In the genomic region with DNA sequence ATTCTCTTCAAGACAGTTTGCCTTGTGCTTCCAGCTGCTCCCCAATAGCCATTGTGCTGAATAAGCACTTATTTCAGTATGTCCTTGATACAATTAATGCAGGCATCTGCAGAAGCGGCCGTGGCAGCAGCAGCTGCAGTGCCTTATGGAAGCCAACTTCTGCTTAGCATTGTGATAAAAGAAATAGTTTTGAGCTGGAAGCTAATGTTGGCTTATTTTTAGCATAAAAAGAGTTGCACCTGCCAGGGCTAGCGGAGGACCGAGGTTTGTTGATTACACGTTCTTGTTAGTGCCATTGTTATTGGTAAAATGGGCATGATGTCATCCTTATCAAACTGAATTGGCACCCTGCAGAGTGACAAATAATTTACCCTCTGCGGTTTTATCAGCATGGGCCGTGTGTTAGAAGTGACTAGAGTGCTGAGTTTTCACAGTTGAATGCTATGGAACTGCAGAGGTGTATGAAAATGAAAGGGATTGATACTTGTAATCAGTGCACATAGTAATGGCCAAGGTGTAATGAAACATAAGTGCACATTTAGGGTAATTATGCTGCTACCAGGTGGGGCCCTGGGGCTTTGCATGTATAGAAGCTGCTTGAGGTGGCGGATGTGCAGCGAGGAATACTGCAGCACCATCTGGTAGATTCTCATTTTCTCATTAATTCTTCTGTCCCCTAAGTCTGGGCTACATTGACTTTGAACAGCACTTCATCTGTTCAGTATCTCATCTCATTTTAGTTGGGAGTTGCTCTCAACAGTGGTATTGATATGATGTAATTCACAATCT, we compare ENCODE assay signal across 1 cellular context.
TF ChIP-seq lines count a peak whose summit lies in the region.

No MANE protein-coding gene starts in this region.

TF ChIP-seq in H1, 55 proteins besides CTCF, POLR2A, EP300 and RAD21:
- TF ChIP-seq, protein P1, sequence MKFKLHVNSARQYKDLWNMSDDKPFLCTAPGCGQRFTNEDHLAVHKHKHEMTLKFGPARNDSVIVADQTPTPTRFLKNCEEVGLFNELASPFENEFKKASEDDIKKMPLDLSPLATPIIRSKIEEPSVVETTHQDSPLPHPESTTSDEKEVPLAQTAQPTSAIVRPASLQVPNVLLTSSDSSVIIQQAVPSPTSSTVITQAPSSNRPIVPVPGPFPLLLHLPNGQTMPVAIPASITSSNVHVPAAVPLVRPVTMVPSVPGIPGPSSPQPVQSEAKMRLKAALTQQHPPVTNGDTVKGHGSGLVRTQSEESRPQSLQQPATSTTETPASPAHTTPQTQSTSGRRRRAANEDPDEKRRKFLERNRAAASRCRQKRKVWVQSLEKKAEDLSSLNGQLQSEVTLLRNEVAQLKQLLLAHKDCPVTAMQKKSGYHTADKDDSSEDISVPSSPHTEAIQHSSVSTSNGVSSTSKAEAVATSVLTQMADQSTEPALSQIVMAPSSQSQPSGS (IDR thresholded peaks at IDR 0.05; ENCODE audit: low read length) = peak; percentile 90; the same call in 1 of the 2 replicates
- no peak for TF ChIP-seq NANOG (IDR thresholded peaks at IDR 0.05; ENCODE audit: insufficient read depth, low read depth, low read length, poor library complexity, severe bottlenecking)
- no peak for TF ChIP-seq FOSL1 (IDR thresholded peaks at IDR 0.05; ENCODE audit: insufficient read depth, low read depth, low read length)
- TF ChIP-seq MAFK (IDR thresholded peaks at IDR 0.05; ENCODE audit: low read depth, low read length) = peak; percentile 93
- no peak for TF ChIP-seq ASH2L (IDR thresholded peaks at IDR 0.05; ENCODE audit: low read length)
- TF ChIP-seq JUND (IDR thresholded peaks at IDR 0.05; ENCODE audit: low read length) = peak; percentile 81
- peak; percentile 63; the same call in 1 of the 2 replicates for TF ChIP-seq JUN (IDR thresholded peaks at IDR 0.05; ENCODE audit: low read depth, low read length)
- no peak for TF ChIP-seq KDM4A (IDR thresholded peaks at IDR 0.05; ENCODE audit: low read depth, low read length, severe bottlenecking)
- 0 out of 2 replicates have a peak, but pooled peaks have one; percentile 46 for TF ChIP-seq TCF12 (IDR thresholded peaks at IDR 0.05; ENCODE audit: low read depth, low read length)
- TF ChIP-seq TEAD4 (IDR thresholded peaks at IDR 0.05; ENCODE audit: low read depth, low read length) = no peak
- no peak for TF ChIP-seq POLR2AphosphoS5 (IDR thresholded peaks at IDR 0.05; ENCODE audit: low read depth, low read length)
- TF ChIP-seq, protein P2, sequence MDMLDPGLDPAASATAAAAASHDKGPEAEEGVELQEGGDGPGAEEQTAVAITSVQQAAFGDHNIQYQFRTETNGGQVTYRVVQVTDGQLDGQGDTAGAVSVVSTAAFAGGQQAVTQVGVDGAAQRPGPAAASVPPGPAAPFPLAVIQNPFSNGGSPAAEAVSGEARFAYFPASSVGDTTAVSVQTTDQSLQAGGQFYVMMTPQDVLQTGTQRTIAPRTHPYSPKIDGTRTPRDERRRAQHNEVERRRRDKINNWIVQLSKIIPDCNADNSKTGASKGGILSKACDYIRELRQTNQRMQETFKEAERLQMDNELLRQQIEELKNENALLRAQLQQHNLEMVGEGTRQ (IDR thresholded peaks at IDR 0.05; ENCODE audit: low read length) = no peak
- TF ChIP-seq, protein P3, sequence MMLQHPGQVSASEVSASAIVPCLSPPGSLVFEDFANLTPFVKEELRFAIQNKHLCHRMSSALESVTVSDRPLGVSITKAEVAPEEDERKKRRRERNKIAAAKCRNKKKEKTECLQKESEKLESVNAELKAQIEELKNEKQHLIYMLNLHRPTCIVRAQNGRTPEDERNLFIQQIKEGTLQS (IDR thresholded peaks at IDR 0.05; ENCODE audit: insufficient read depth, low read depth, low read length) = 0 out of 2 replicates have a peak, but pooled peaks have one; percentile 1
- no peak for TF ChIP-seq CREB1 (IDR thresholded peaks at IDR 0.05)
- no peak for TF ChIP-seq SP2 (IDR thresholded peaks at IDR 0.05; ENCODE audit: low read length)
- no peak for TF ChIP-seq RNF2 (IDR thresholded peaks at IDR 0.05; ENCODE audit: borderline replicate concordance, low read depth, low read length, missing control alignments, poor library complexity, severe bottlenecking)
- no peak for TF ChIP-seq HDAC2 (IDR thresholded peaks at IDR 0.05; ENCODE audit: borderline replicate concordance in 1 of 2, low read depth in 2 of 2, low read length in 2 of 2)
- TF ChIP-seq SAP30 (IDR thresholded peaks at IDR 0.05; ENCODE audit: insufficient read depth, insufficient replicate concordance, low read length) = no peak
- TF ChIP-seq, protein P4, sequence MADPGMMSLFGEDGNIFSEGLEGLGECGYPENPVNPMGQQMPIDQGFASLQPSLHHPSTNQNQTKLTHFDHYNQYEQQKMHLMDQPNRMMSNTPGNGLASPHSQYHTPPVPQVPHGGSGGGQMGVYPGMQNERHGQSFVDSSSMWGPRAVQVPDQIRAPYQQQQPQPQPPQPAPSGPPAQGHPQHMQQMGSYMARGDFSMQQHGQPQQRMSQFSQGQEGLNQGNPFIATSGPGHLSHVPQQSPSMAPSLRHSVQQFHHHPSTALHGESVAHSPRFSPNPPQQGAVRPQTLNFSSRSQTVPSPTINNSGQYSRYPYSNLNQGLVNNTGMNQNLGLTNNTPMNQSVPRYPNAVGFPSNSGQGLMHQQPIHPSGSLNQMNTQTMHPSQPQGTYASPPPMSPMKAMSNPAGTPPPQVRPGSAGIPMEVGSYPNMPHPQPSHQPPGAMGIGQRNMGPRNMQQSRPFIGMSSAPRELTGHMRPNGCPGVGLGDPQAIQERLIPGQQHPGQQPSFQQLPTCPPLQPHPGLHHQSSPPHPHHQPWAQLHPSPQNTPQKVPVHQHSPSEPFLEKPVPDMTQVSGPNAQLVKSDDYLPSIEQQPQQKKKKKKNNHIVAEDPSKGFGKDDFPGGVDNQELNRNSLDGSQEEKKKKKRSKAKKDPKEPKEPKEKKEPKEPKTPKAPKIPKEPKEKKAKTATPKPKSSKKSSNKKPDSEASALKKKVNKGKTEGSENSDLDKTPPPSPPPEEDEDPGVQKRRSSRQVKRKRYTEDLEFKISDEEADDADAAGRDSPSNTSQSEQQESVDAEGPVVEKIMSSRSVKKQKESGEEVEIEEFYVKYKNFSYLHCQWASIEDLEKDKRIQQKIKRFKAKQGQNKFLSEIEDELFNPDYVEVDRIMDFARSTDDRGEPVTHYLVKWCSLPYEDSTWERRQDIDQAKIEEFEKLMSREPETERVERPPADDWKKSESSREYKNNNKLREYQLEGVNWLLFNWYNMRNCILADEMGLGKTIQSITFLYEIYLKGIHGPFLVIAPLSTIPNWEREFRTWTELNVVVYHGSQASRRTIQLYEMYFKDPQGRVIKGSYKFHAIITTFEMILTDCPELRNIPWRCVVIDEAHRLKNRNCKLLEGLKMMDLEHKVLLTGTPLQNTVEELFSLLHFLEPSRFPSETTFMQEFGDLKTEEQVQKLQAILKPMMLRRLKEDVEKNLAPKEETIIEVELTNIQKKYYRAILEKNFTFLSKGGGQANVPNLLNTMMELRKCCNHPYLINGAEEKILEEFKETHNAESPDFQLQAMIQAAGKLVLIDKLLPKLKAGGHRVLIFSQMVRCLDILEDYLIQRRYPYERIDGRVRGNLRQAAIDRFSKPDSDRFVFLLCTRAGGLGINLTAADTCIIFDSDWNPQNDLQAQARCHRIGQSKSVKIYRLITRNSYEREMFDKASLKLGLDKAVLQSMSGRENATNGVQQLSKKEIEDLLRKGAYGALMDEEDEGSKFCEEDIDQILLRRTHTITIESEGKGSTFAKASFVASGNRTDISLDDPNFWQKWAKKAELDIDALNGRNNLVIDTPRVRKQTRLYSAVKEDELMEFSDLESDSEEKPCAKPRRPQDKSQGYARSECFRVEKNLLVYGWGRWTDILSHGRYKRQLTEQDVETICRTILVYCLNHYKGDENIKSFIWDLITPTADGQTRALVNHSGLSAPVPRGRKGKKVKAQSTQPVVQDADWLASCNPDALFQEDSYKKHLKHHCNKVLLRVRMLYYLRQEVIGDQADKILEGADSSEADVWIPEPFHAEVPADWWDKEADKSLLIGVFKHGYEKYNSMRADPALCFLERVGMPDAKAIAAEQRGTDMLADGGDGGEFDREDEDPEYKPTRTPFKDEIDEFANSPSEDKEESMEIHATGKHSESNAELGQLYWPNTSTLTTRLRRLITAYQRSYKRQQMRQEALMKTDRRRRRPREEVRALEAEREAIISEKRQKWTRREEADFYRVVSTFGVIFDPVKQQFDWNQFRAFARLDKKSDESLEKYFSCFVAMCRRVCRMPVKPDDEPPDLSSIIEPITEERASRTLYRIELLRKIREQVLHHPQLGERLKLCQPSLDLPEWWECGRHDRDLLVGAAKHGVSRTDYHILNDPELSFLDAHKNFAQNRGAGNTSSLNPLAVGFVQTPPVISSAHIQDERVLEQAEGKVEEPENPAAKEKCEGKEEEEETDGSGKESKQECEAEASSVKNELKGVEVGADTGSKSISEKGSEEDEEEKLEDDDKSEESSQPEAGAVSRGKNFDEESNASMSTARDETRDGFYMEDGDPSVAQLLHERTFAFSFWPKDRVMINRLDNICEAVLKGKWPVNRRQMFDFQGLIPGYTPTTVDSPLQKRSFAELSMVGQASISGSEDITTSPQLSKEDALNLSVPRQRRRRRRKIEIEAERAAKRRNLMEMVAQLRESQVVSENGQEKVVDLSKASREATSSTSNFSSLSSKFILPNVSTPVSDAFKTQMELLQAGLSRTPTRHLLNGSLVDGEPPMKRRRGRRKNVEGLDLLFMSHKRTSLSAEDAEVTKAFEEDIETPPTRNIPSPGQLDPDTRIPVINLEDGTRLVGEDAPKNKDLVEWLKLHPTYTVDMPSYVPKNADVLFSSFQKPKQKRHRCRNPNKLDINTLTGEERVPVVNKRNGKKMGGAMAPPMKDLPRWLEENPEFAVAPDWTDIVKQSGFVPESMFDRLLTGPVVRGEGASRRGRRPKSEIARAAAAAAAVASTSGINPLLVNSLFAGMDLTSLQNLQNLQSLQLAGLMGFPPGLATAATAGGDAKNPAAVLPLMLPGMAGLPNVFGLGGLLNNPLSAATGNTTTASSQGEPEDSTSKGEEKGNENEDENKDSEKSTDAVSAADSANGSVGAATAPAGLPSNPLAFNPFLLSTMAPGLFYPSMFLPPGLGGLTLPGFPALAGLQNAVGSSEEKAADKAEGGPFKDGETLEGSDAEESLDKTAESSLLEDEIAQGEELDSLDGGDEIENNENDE (IDR thresholded peaks at IDR 0.05; ENCODE audit: insufficient replicate concordance, low read length) = no peak
- no peak for TF ChIP-seq CEBPB (IDR thresholded peaks at IDR 0.05; ENCODE audit: low read depth, low read length)
- TF ChIP-seq SP1 (IDR thresholded peaks at IDR 0.05; ENCODE audit: low read depth, low read length) = no peak
- no peak for TF ChIP-seq PHF8 (conservative IDR thresholded peaks at IDR 0.05; ENCODE audit: low read depth, low read length)
